In genomic region chr9:132383462-132383883, GRCh38 we compare ENCODE assay signal across 15 cellular contexts. TPM values are rescaled to one million over a fixed set of nuclear protein-coding genes. Genes with fewer than 3 reads are reported as not detected.
DNase-seq lines count a peak whose midpoint lies in the region; ATAC-seq and TF ChIP-seq lines count a peak whose summit lies in the region.
"Had no signal": no experiment of that assay in that cellular context is flagged by ENCODE, and none has a peak within 500 bp of the region (broad histone marks: within the 10 kb centered on the region; RNA-seq: fewer than 3 reads in every experiment).

No MANE protein-coding gene starts in this region.

- H3K27ac ChIP-seq in CD8-positive, alpha-beta T cell (ENCODE audit: low read depth, low read length) = no peak overlapping the region
- H3K27ac ChIP-seq in SK-N-SH (ENCODE audit: low read depth in 2 of 2, low read length in 1 of 2) (no peak overlapping the region), body of pancreas (no peak overlapping the region)
- H3K27ac ChIP-seq: neural progenitor cell had no signal

- in situ Hi-C loops in HAP-1 (cut with MboI; ENCODE audit: low sequenced_read_pairs) = no loop called here

- DNase-seq in CD8-positive, alpha-beta T cell = no peak
- DNase-seq in SK-N-SH = no peak
- no peak for DNase-seq in body of pancreas
- no peak for DNase-seq in HAP-1 (ENCODE audit: low spot score in 2 of 2)
- DNase-seq in type B pancreatic cell (ENCODE audit: extremely low spot score, unreplicated experiment) = no peak
- DNase-seq: activated CD4-positive, alpha-beta T cell treated with anti-CD3 and anti-CD28 coated beads, Interleukin-2, amount 50 U/mL, for 4 hours; CD8-positive, alpha-beta memory T cell; dermis blood vessel endothelial cell; NCI-H1436 treated with DMSO at 0.1 percent for 48 hours; NCI-H774; small intestine had no signal

- no peaks in the 10 kb centered on the region for H3K9me2 ChIP-seq in SK-N-SH

- H3K4me3 Mint-ChIP-seq in CD8-positive, alpha-beta T cell = no peak overlapping the region
- no peak overlapping the region for H3K4me3 Mint-ChIP-seq in type B pancreatic cell
- H3K4me3 Mint-ChIP-seq: CD8-positive, alpha-beta memory T cell; neural progenitor cell had no signal

- CTCF ChIA-PET in CD8-positive, alpha-beta T cell (lab: Charles Lee) = interaction anchor here (0.7 to 2.0 kb wide), 3 partner anchors 33 to 1849 kb away, joined by 3 to 7 read pairs (median 3); no protein-coding TSS in a partner anchor
- CTCF ChIA-PET in SK-N-SH (lab: Yijun Ruan, JAX) = interaction anchor here (0.6 to 1.2 kb wide), 2 partner anchors 124 to 519 kb away, joined by 3 read pairs; no protein-coding TSS in a partner anchor

- TF ChIP-seq POLR2A in body of pancreas (IDR thresholded peaks at IDR 0.05) = no peak

- no peak overlapping the region for H3K4me2 ChIP-seq in SK-N-SH
- H3K4me2 ChIP-seq: neural progenitor cell had no signal

- H3K27me3 Mint-ChIP-seq in CD8-positive, alpha-beta T cell (ENCODE audit: low read depth) = no peaks in the 10 kb centered on the region
- no peaks in the 10 kb centered on the region for H3K27me3 Mint-ChIP-seq in type B pancreatic cell
- H3K27me3 Mint-ChIP-seq: CD8-positive, alpha-beta memory T cell had no signal

- H3K9me3 ChIP-seq in CD8-positive, alpha-beta T cell (ENCODE audit: low read length) = no peaks in the 10 kb centered on the region
- H3K9me3 ChIP-seq in SK-N-SH (no peaks in the 10 kb centered on the region), body of pancreas (no peaks in the 10 kb centered on the region), HAP-1 (no peaks in the 10 kb centered on the region)

- TF ChIP-seq RAD21 in SK-N-SH (IDR thresholded peaks at IDR 0.05; ENCODE audit: low read length) = no peak

- H3K4me3 ChIP-seq in CD8-positive, alpha-beta T cell (ENCODE audit: low read depth, low read length) = no peak overlapping the region
- no peak overlapping the region for H3K4me3 ChIP-seq in SK-N-SH (ENCODE audit: low read depth in 2 of 2, low read length in 1 of 2)
- no peak overlapping the region for H3K4me3 ChIP-seq in body of pancreas
- H3K4me3 ChIP-seq in HAP-1 = no peak overlapping the region
- H3K4me3 ChIP-seq: neural progenitor cell had no signal

- H4K20me1 ChIP-seq in SK-N-SH (ENCODE audit: insufficient read depth) = no peaks in the 10 kb centered on the region

- H3K9ac ChIP-seq in SK-N-SH = no peak overlapping the region
- H3K9ac ChIP-seq: neural progenitor cell had no signal

- intact Hi-C loops in CD8-positive, alpha-beta T cell (cut with DNase I, micrococcal nuclease) = no loop called here
- intact Hi-C loops in body of pancreas (cut with DNase I) = no loop called here

- 97% methylated on average over 10 of the region's 10 CpGs for WGBS in SK-N-SH (ENCODE audit: low lambda C conversion rate)
- 77 to 92% methylated on average over 10 of the region's 10 CpGs for WGBS in body of pancreas, 2 donors

- no peaks in the 10 kb centered on the region for H3K27me3 ChIP-seq in CD8-positive, alpha-beta T cell (ENCODE audit: insufficient read depth, low read length)
- no peaks in the 10 kb centered on the region for H3K27me3 ChIP-seq in SK-N-SH (ENCODE audit: insufficient read depth)
- H3K27me3 ChIP-seq in body of pancreas = no peaks in the 10 kb centered on the region
- no peaks in the 10 kb centered on the region for H3K27me3 ChIP-seq in HAP-1 (ENCODE audit: low read depth)
- H3K27me3 ChIP-seq: neural progenitor cell had no signal

- H3F3A ChIP-seq in SK-N-SH (replicated peaks; ENCODE audit: insufficient read depth) = peaks cover 14% of the 10 kb centered on the region

- peaks cover 24% of the 10 kb centered on the region for H3K4me1 Mint-ChIP-seq in CD8-positive, alpha-beta T cell (ENCODE audit: low read depth)
- H3K4me1 Mint-ChIP-seq in type B pancreatic cell (ENCODE audit: unreplicated experiment) = no peaks in the 10 kb centered on the region
- H3K4me1 Mint-ChIP-seq: neural progenitor cell had no signal

- POLR2A ChIA-PET in CD8-positive, alpha-beta T cell (lab: Charles Lee) = no interaction called here
- POLR2A ChIA-PET in SK-N-SH (lab: Yijun Ruan, JAX) = no interaction called here

- no peak for TF ChIP-seq CTCF in CD8-positive, alpha-beta T cell (IDR thresholded peaks at IDR 0.05)
- TF ChIP-seq CTCF in SK-N-SH (IDR thresholded peaks at IDR 0.05) (no peak), body of pancreas (IDR thresholded peaks at IDR 0.05) (no peak), type B pancreatic cell (conservative IDR thresholded peaks at IDR 0.05) (no peak)

- no peaks in the 10 kb centered on the region for H3K79me2 ChIP-seq in SK-N-SH (ENCODE audit: insufficient read depth)

- no peaks in the 10 kb centered on the region for H3K4me1 ChIP-seq in CD8-positive, alpha-beta T cell (ENCODE audit: insufficient read depth, low read length)
- no peaks in the 10 kb centered on the region for H3K4me1 ChIP-seq in SK-N-SH (ENCODE audit: control insufficient read depth in 1 of 2, insufficient read depth in 2 of 2, low read depth in 1 of 2, low read length in 1 of 2)
- H3K4me1 ChIP-seq in body of pancreas = peaks cover 16% of the 10 kb centered on the region
- H3K4me1 ChIP-seq in HAP-1 = no peaks in the 10 kb centered on the region
- H3K4me1 ChIP-seq: neural progenitor cell had no signal

- H3K36me3 Mint-ChIP-seq in CD8-positive, alpha-beta T cell = peaks cover 68% of the 10 kb centered on the region
- H3K36me3 Mint-ChIP-seq in type B pancreatic cell = peaks cover 29% of the 10 kb centered on the region

- peaks cover 31% of the 10 kb centered on the region for H3K36me3 ChIP-seq in CD8-positive, alpha-beta T cell (ENCODE audit: insufficient read depth, low read length)
- H3K36me3 ChIP-seq in SK-N-SH (replicated peaks in 1 of 2; ENCODE audit: control insufficient read depth in 1 of 2, insufficient read depth in 2 of 2, low read length in 1 of 2) = peaks cover 48 to 70% of the 10 kb centered on the region in 2 experiments
- peaks cover 0 to 26% of the 10 kb centered on the region in 2 donors for H3K36me3 ChIP-seq in body of pancreas (replicated peaks in 1 of 2; ENCODE audit: insufficient read depth in 1 of 2, low read depth in 2 of 2)
- peaks cover 57% of the 10 kb centered on the region for H3K36me3 ChIP-seq in HAP-1 (replicated peaks)

- no peaks in the 10 kb centered on the region for H3K9me3 Mint-ChIP-seq in CD8-positive, alpha-beta T cell
- no peaks in the 10 kb centered on the region for H3K9me3 Mint-ChIP-seq in type B pancreatic cell
- H3K9me3 Mint-ChIP-seq: CD8-positive, alpha-beta memory T cell; neural progenitor cell had no signal

- peak overlapping the region; percentile 39 for H3K27ac Mint-ChIP-seq in CD8-positive, alpha-beta T cell
- no peak overlapping the region for H3K27ac Mint-ChIP-seq in type B pancreatic cell
- H3K27ac Mint-ChIP-seq: neural progenitor cell had no signal

- H2AFZ ChIP-seq in SK-N-SH (ENCODE audit: low read depth) = no peak overlapping the region
- H2AFZ ChIP-seq: neural progenitor cell had no signal

- TF ChIP-seq EP300 in SK-N-SH (IDR thresholded peaks at IDR 0.05; ENCODE audit: borderline replicate concordance in 1 of 2, low read depth in 1 of 2, low read length in 1 of 2) = no peak

- peak; percentile 17 for ATAC-seq in CD8-positive, alpha-beta T cell
- ATAC-seq in GM18909 (IDR thresholded peaks at IDR 0.05; ENCODE audit: poor library complexity, unreplicated experiment) = peak; percentile 45
- peak; percentile 51 for ATAC-seq in HG03571 (IDR thresholded peaks at IDR 0.05; ENCODE audit: unreplicated experiment)
- ATAC-seq in esophagus mucosa = peak; percentile 62
- no peak for ATAC-seq in body of pancreas

TF ChIP-seq in SK-N-SH, 30 proteins besides CTCF, POLR2A, EP300 and RAD21 (continues in another document):
- no peak for TF ChIP-seq RCOR1 (IDR thresholded peaks at IDR 0.05; ENCODE audit: low read length)
- TF ChIP-seq SMC3 (IDR thresholded peaks at IDR 0.05; ENCODE audit: low read depth, low read length) = no peak
- TF ChIP-seq POLR2AphosphoS5 (IDR thresholded peaks at IDR 0.05; ENCODE audit: low read depth, low read length) = no peak
- no peak for TF ChIP-seq GABPA (IDR thresholded peaks at IDR 0.05; ENCODE audit: low read depth)
- TF ChIP-seq GATA2 (CRISPR knock-in tag; IDR thresholded peaks at IDR 0.05) = no peak
- no peak for TF ChIP-seq CHD2 (IDR thresholded peaks at IDR 0.05; ENCODE audit: low read length, partially characterized antibody)
- no peak for TF ChIP-seq TAF1 (IDR thresholded peaks at IDR 0.05; ENCODE audit: borderline replicate concordance, low read depth, low read length)
- no peak for TF ChIP-seq TCF12 (IDR thresholded peaks at IDR 0.05)

RNA-seq across cellular contexts. Expression of gene TTF1, which starts 23.2 kb away (rescaled TPM):
- 10 to 100 TPM; 14.5 to 15.0 TPM for total RNA-seq in CD8-positive, alpha-beta T cell
- total RNA-seq in esophagus mucosa (6.9 TPM), body of pancreas (10 to 100 TPM in 1 of 2 donors, 1 to 10 TPM in 1; 7.5 to 27.7 TPM), type B pancreatic cell (ENCODE audit: low replicate concordance) (13.1 and 18.6 TPM in 2 replicates)
- polyA plus RNA-seq in SK-N-SH (2012; rRNA removed) = 11.9 and 12.1 TPM in 2 replicates
- 17.4 and 21.5 TPM in 2 replicates for polyA plus RNA-seq in SK-N-SH (2012; cell fraction: cytosol; rRNA removed)
- polyA plus RNA-seq in SK-N-SH (2012; cell fraction: nucleus; rRNA removed) = 7.8 and 8.4 TPM in 2 replicates

RNA-seq across cellular contexts. Expression of gene CFAP77, which starts 26.5 kb away (rescaled TPM):
- total RNA-seq in CD8-positive, alpha-beta T cell = not detected
- total RNA-seq in esophagus mucosa = not detected
- 0.67 and 1.1 TPM in 2 replicates for polyA plus RNA-seq in SK-N-SH (2012; rRNA removed)
- polyA plus RNA-seq in SK-N-SH (2012; cell fraction: cytosol; rRNA removed) = 0.31 and 0.35 TPM in 2 replicates
- polyA plus RNA-seq in SK-N-SH (2012; cell fraction: nucleus; rRNA removed) = 1.8 and 3.0 TPM in 2 replicates
- total RNA-seq in body of pancreas = not detected
- total RNA-seq in type B pancreatic cell (ENCODE audit: low replicate concordance) = 1.5 TPM in 1 of 2 replicates, not detected in the other
- total RNA-seq: CD8-positive, alpha-beta memory T cell had no signal
- polyA plus RNA-seq: CD8-positive, alpha-beta memory T cell; small intestine had no signal

RNA-seq across cellular contexts. Expression of gene SETX, which starts 28.7 kb away (rescaled TPM):
- 10 to 100 TPM; 37.5 to 40.7 TPM for total RNA-seq in CD8-positive, alpha-beta T cell
- 19.1 TPM for total RNA-seq in esophagus mucosa
- polyA plus RNA-seq in SK-N-SH (2012; rRNA removed) = 12.3 and 15.0 TPM in 2 replicates
- 12.8 and 13.5 TPM in 2 replicates for polyA plus RNA-seq in SK-N-SH (2012; cell fraction: cytosol; rRNA removed)
- 21.5 and 28.5 TPM in 2 replicates for polyA plus RNA-seq in SK-N-SH (2012; cell fraction: nucleus; rRNA removed)
- total RNA-seq in body of pancreas = 10 to 100 TPM; 26.7 to 30.4 TPM
- 34.7 and 43.3 TPM in 2 replicates for total RNA-seq in type B pancreatic cell (ENCODE audit: low replicate concordance)
